17 cellular contexts compared by ENCODE assay signal in genomic region chr2:19051238-19051831, GRCh38.
"Had no signal": no experiment of that assay in that cellular context is flagged by ENCODE, and none has a peak within 500 bp of the region (broad histone marks: within the 10 kb centered on the region; RNA-seq: fewer than 3 reads in every experiment).

No MANE protein-coding gene starts in this region.

- H3K4me3 ChIP-seq: body of pancreas, ovary had no signal

- H3K27ac Mint-ChIP-seq: activated CD4-positive, alpha-beta T cell treated with anti-CD3 and anti-CD28 coated beads for 36 hours; activated CD8-positive, alpha-beta T cell treated with anti-CD3 and anti-CD28 coated beads for 36 hours; activated naive CD4-positive, alpha-beta T cell treated with anti-CD3 and anti-CD28 coated beads, Interleukin-2, amount 50 U/mL, for 24 hours; stimulated activated memory B cell treated with anti-CD40 and anti-IgM and Interleukin-4, amounts not matched to agents 10 μg/mL and 1 μg/mL and 100 μg/mL, for 72 hours had no signal

- H3K9me3 ChIP-seq: body of pancreas, ovary had no signal

- H3K27me3 ChIP-seq: body of pancreas, ovary had no signal

- ATAC-seq: activated CD4-positive, alpha-beta T cell treated with anti-CD3 and anti-CD28 coated beads for 36 hours; activated CD8-positive, alpha-beta T cell treated with anti-CD3 and anti-CD28 coated beads for 36 hours; body of pancreas; left cardiac atrium; stimulated activated memory B cell treated with anti-CD40 and anti-IgM and Interleukin-4, amounts not matched to agents 10 μg/mL and 1 μg/mL and 100 μg/mL, for 72 hours had no signal

- H3K27me3 Mint-ChIP-seq: activated CD4-positive, alpha-beta T cell treated with anti-CD3 and anti-CD28 coated beads for 36 hours; activated CD8-positive, alpha-beta T cell treated with anti-CD3 and anti-CD28 coated beads for 36 hours; activated naive CD4-positive, alpha-beta T cell treated with anti-CD3 and anti-CD28 coated beads, Interleukin-2, amount 50 U/mL, for 24 hours; central memory CD8-positive, alpha-beta T cell; stimulated activated memory B cell treated with anti-CD40 and anti-IgM and Interleukin-4, amounts not matched to agents 10 μg/mL and 1 μg/mL and 100 μg/mL, for 72 hours had no signal

- DNase-seq: activated CD4-positive, alpha-beta T cell treated with anti-CD3 and anti-CD28 coated beads for 36 hours; activated CD8-positive, alpha-beta memory T cell treated with anti-CD3 and anti-CD28 coated beads, Interleukin-2, amount 50 U/mL, for 4 hours; activated CD8-positive, alpha-beta T cell treated with anti-CD3 and anti-CD28 coated beads for 36 hours; activated effector memory CD4-positive, alpha-beta T cell treated with anti-CD3 and anti-CD28 coated beads, Interleukin-2, amount 50 U/mL, for 16 hours; activated T-cell treated with anti-CD3 and anti-CD28 coated beads, Interleukin-2, amount 50 U/mL, for 48 hours; body of pancreas; cortex of kidney; effector CD4-positive, alpha-beta T cell; foreskin melanocyte; head of caudate nucleus; left cardiac atrium; midbrain; ovary had no signal

- H3K4me1 Mint-ChIP-seq: activated CD4-positive, alpha-beta T cell treated with anti-CD3 and anti-CD28 coated beads for 36 hours; activated naive CD4-positive, alpha-beta T cell treated with anti-CD3 and anti-CD28 coated beads, Interleukin-2, amount 50 U/mL, for 24 hours; central memory CD8-positive, alpha-beta T cell; stimulated activated memory B cell treated with anti-CD40 and anti-IgM and Interleukin-4, amounts not matched to agents 10 μg/mL and 1 μg/mL and 100 μg/mL, for 72 hours had no signal

- H3K36me3 ChIP-seq: ovary had no signal

- H3K9me3 Mint-ChIP-seq: central memory CD8-positive, alpha-beta T cell; stimulated activated memory B cell treated with anti-CD40 and anti-IgM and Interleukin-4, amounts not matched to agents 10 μg/mL and 1 μg/mL and 100 μg/mL, for 72 hours had no signal

- H3K27ac ChIP-seq: body of pancreas, ovary, VCaP had no signal

- H3K36me3 Mint-ChIP-seq: stimulated activated memory B cell treated with anti-CD40 and anti-IgM and Interleukin-4, amounts not matched to agents 10 μg/mL and 1 μg/mL and 100 μg/mL, for 72 hours had no signal

- H3K4me3 Mint-ChIP-seq: activated CD4-positive, alpha-beta T cell treated with anti-CD3 and anti-CD28 coated beads for 36 hours; activated CD8-positive, alpha-beta T cell treated with anti-CD3 and anti-CD28 coated beads for 36 hours; activated naive CD4-positive, alpha-beta T cell treated with anti-CD3 and anti-CD28 coated beads, Interleukin-2, amount 50 U/mL, for 24 hours; central memory CD8-positive, alpha-beta T cell; stimulated activated memory B cell treated with anti-CD40 and anti-IgM and Interleukin-4, amounts not matched to agents 10 μg/mL and 1 μg/mL and 100 μg/mL, for 72 hours had no signal
